ENCODE assay signal across 15 cellular contexts in the genomic region with DNA sequence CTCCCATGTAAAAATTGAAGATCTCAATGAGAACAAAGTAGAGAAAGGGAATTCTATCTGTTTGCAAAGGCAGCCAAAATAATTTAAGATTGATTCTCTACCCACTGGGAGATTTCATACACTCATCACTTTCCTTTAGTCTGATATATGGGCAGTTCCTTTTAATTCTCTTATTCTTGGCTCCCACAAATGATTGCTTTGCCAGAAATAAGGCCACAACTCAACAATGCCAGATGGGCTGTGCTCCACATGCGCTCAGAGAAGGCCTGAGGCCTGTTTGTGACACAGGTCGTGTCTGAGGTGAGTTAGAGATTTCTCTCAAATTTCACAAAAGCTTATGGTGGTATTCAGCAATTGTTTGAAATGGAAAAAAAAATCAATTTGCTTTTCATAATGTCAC.
A peak's percentile ranks its signal among the peaks of the same experiment; 100 is the strongest.
DNase-seq lines count a peak whose midpoint lies in the region; ATAC-seq and TF ChIP-seq lines count a peak whose summit lies in the region.
"Had no signal": no experiment of that assay in that cellular context is flagged by ENCODE, and none has a peak within 500 bp of the region (broad histone marks: within the 10 kb centered on the region; RNA-seq: fewer than 3 reads in every experiment).

No MANE protein-coding gene starts in this region.

- peaks cover 2% of the 10 kb centered on the region for H3K9me3 Mint-ChIP-seq in activated naive CD4-positive, alpha-beta T cell treated with anti-CD3 and anti-CD28 coated beads, Interleukin-2, amount 10 ng/mL, durations not matched to agents 7 days and 5 days
- H3K9me3 Mint-ChIP-seq in chondrocyte (ENCODE audit: low read depth): peaks cover 3% of the 10 kb centered on the region

- no peaks in the 10 kb centered on the region for H3K4me1 Mint-ChIP-seq in activated naive CD4-positive, alpha-beta T cell treated with anti-CD3 and anti-CD28 coated beads, Interleukin-2, amount 10 ng/mL, durations not matched to agents 7 days and 5 days
- H3K4me1 Mint-ChIP-seq in chondrocyte (ENCODE audit: low read depth): peaks cover 5% of the 10 kb centered on the region
- H3K4me1 Mint-ChIP-seq: CD4-positive, alpha-beta memory T cell had no signal

- H3K4me3 Mint-ChIP-seq in activated naive CD4-positive, alpha-beta T cell treated with anti-CD3 and anti-CD28 coated beads, Interleukin-2, amount 10 ng/mL, durations not matched to agents 7 days and 5 days: no peak overlapping the region
- no peak overlapping the region for H3K4me3 Mint-ChIP-seq in chondrocyte (ENCODE audit: unreplicated experiment)
- H3K4me3 Mint-ChIP-seq: CD4-positive, alpha-beta memory T cell had no signal

- H3K36me3 ChIP-seq in right atrium auricular region: no peaks in the 10 kb centered on the region
- H3K36me3 ChIP-seq: BLaER1 had no signal

- no peaks in the 10 kb centered on the region for H3K9me3 ChIP-seq in right atrium auricular region

- H3K27me3 ChIP-seq in right atrium auricular region: no peaks in the 10 kb centered on the region
- H3K27me3 ChIP-seq: BLaER1 had no signal

- H3K4me3 ChIP-seq in right atrium auricular region: no peak overlapping the region
- H3K4me3 ChIP-seq in astrocyte of the cerebellum (ENCODE audit: low read depth, low read length): no peak overlapping the region
- no peak overlapping the region for H3K4me3 ChIP-seq in fibroblast of the aortic adventitia (ENCODE audit: low read depth, low read length)
- H3K4me3 ChIP-seq: BLaER1, SK-N-MC had no signal

- intact Hi-C loops in Right ventricle myocardium superior (cut with DNase I): no loop called here

- ATAC-seq in Right ventricle myocardium superior (ENCODE audit: poor library complexity): no peak
- no peak for ATAC-seq in HG02610 (IDR thresholded peaks at IDR 0.05; ENCODE audit: unreplicated experiment)
- ATAC-seq: Right ventricle myocardium inferior had no signal

- TF ChIP-seq CTCF in right atrium auricular region (IDR thresholded peaks at IDR 0.05): no peak
- TF ChIP-seq CTCF in astrocyte of the cerebellum (IDR thresholded peaks at IDR 0.05; ENCODE audit: low read depth, low read length, missing control alignments): no peak
- no peak for TF ChIP-seq CTCF in fibroblast of the aortic adventitia (IDR thresholded peaks at IDR 0.05; ENCODE audit: insufficient read depth, low read length)
- no peak for TF ChIP-seq CTCF in chondrocyte (IDR thresholded peaks at IDR 0.05)

- in situ Hi-C loops in astrocyte of the cerebellum (cut with HindIII; ENCODE audit: low sequenced_read_pairs): loop anchor here (5.0 to 25.0 kb wide), 4 partner anchors 34 to 626 kb away; no protein-coding TSS in a partner anchor

- H3K36me3 Mint-ChIP-seq in activated naive CD4-positive, alpha-beta T cell treated with anti-CD3 and anti-CD28 coated beads, Interleukin-2, amount 10 ng/mL, durations not matched to agents 7 days and 5 days: no peaks in the 10 kb centered on the region
- H3K36me3 Mint-ChIP-seq in chondrocyte (ENCODE audit: low read depth): no peaks in the 10 kb centered on the region
- H3K36me3 Mint-ChIP-seq: CD4-positive, alpha-beta memory T cell had no signal

- CTCF ChIA-PET in activated naive CD4-positive, alpha-beta T cell treated with anti-CD3 and anti-CD28 coated beads, Interleukin-2, amount 10 ng/mL, durations not matched to agents 7 days and 5 days (lab: Charles Lee): no interaction called here

- H3K4me1 ChIP-seq in right atrium auricular region: no peaks in the 10 kb centered on the region
- H3K4me1 ChIP-seq: BLaER1 had no signal

- DNase-seq in Right ventricle myocardium superior (peak; percentile 40), right atrium auricular region (ENCODE audit: low spot score) (no peak), astrocyte of the cerebellum (ENCODE audit: low read depth) (peak; percentile 19), fibroblast of the aortic adventitia (ENCODE audit: low read depth) (peak; percentile 37), chondrocyte (ENCODE audit: low spot score) (no peak)
- DNase-seq in activated naive CD4-positive, alpha-beta T cell treated with anti-CD3 and anti-CD28 coated beads, Interleukin-2, amount 10 ng/mL, durations not matched to agents 7 days and 5 days: no peak
- DNase-seq: CD4-positive, alpha-beta memory T cell; NCI-H1417; NCI-H2029; NCI-H748 treated with DMSO at 0.1 percent for 48 hours had no signal

- no peak overlapping the region for H3K27ac Mint-ChIP-seq in activated naive CD4-positive, alpha-beta T cell treated with anti-CD3 and anti-CD28 coated beads, Interleukin-2, amount 10 ng/mL, durations not matched to agents 7 days and 5 days
- H3K27ac Mint-ChIP-seq in chondrocyte (ENCODE audit: unreplicated experiment): no peak overlapping the region
- H3K27ac Mint-ChIP-seq: CD4-positive, alpha-beta memory T cell had no signal

- H3K27me3 Mint-ChIP-seq in activated naive CD4-positive, alpha-beta T cell treated with anti-CD3 and anti-CD28 coated beads, Interleukin-2, amount 10 ng/mL, durations not matched to agents 7 days and 5 days: no peaks in the 10 kb centered on the region
- no peaks in the 10 kb centered on the region for H3K27me3 Mint-ChIP-seq in chondrocyte (ENCODE audit: low read depth)
- H3K27me3 Mint-ChIP-seq: CD4-positive, alpha-beta memory T cell had no signal

- H3K27ac ChIP-seq in right atrium auricular region: no peak overlapping the region
- H3K27ac ChIP-seq: BLaER1, KMS-11, SK-N-MC had no signal

Comparison
In these comparisons a context has a peak if more than half of its experiments do, and no peak if none do; other contexts are left out.
1. DNase-seq: peak in Right ventricle myocardium superior (single experiment), astrocyte of the cerebellum (single experiment) and fibroblast of the aortic adventitia (single experiment); none in right atrium auricular region (single experiment), activated naive CD4-positive, alpha-beta T cell treated with anti-CD3 and anti-CD28 coated beads, Interleukin-2, amount 10 ng/mL, durations not matched to agents 7 days and 5 days (single experiment) and chondrocyte (single experiment).